In the genomic region with DNA sequence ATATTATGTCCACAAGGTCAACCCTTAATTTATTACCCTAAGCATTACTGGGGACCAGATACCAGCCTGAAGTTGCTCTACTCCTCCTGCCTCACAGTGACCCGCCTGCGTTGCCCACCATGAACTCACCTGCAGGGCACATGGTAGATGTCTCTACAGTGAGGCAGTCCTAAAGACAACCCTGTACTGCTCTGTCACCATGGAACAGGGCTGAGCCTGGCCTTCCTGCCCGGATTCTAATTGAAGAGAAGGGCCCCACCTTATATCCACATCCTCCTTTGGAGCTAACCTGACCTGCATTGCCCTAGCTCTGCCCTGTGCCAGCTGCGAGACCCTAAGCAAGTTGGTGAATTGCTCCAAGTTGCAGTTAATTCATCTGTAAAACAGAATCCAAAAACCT, we compare ENCODE assay signal across 22 cellular contexts. TPM values are rescaled to one million over a fixed set of nuclear protein-coding genes. Genes with fewer than 3 reads are reported as not detected.
DNase-seq lines count a peak whose midpoint lies in the region; ATAC-seq, FAIRE-seq and TF ChIP-seq lines count a peak whose summit lies in the region.
"Had no signal": no experiment of that assay in that cellular context is flagged by ENCODE, and none has a peak within 500 bp of the region (broad histone marks: within the 10 kb centered on the region; RNA-seq: fewer than 3 reads in every experiment).

No MANE protein-coding gene starts in this region.

- no peak overlapping the region for H3K23ac ChIP-seq in mesenchymal stem cell (ENCODE audit: low read length in 2 of 2)

- peak overlapping the region; percentile 95 for H2BK15ac ChIP-seq in mesenchymal stem cell (ENCODE audit: low read depth, poor library complexity, severe bottlenecking)

- H3K4me3 ChIP-seq in HL-60 (replicated peaks; ENCODE audit: insufficient read depth, low read length), result no peak overlapping the region
- H3K4me3 ChIP-seq in bronchial epithelial cell (ENCODE audit: low read depth, low read length), result no peak overlapping the region
- H3K4me3 ChIP-seq in mesenchymal stem cell (ENCODE audit: insufficient read depth in 1 of 2, low read depth in 1 of 2, low read length in 2 of 2), result no peak overlapping the region
- peak overlapping the region in 1 of 3 donors; percentile 4 for H3K4me3 ChIP-seq in skeletal muscle tissue (ENCODE audit: low read length in 3 of 3)

- no peak overlapping the region for H2BK5ac ChIP-seq in mesenchymal stem cell (ENCODE audit: low read depth, low read length, poor library complexity, severe bottlenecking)

- 96% methylated on average over 4 of the region's 4 CpGs for WGBS in mesenchymal stem cell

- 0 out of 2 replicates have a peak overlapping the region, but pooled peaks have one; percentile 4 for H3K27ac ChIP-seq in HL-60 (replicated peaks)
- no peak overlapping the region for H3K27ac ChIP-seq in mesenchymal stem cell (ENCODE audit: low read length, poor library complexity, severe bottlenecking)
- peak overlapping the region; percentile 83 for H3K27ac ChIP-seq in skeletal muscle tissue (ENCODE audit: low read depth, low read length)
- H3K27ac ChIP-seq: neutrophil had no signal

- peak overlapping the region in 1 of 2 experiments; percentile 86 for H3K14ac ChIP-seq in mesenchymal stem cell (ENCODE audit: low read length in 2 of 2)

- no peak overlapping the region for H3K27ac Mint-ChIP-seq in CD14-positive monocyte
- H3K27ac Mint-ChIP-seq: CD8-positive, alpha-beta T cell had no signal

- H2AFZ ChIP-seq in mesenchymal stem cell (ENCODE audit: low read depth, low read length), result no peak overlapping the region

- peaks cover 0 to 7% (median 3%) of the 10 kb centered on the region in 7 donors for H3K9me3 Mint-ChIP-seq in CD14-positive monocyte
- H3K9me3 Mint-ChIP-seq: CD8-positive, alpha-beta T cell had no signal

- FAIRE-seq in bronchial epithelial cell (lab: Jason Lieb, UNC), result peak; percentile 36
- FAIRE-seq: frontal cortex had no signal

- H3K27me3 Mint-ChIP-seq in CD14-positive monocyte (ENCODE audit: low read depth in 3 of 3), result peaks cover 24 to 44% (median 29%) of the 10 kb centered on the region in 3 donors

- peak overlapping the region; percentile 62 for H4K8ac ChIP-seq in mesenchymal stem cell (ENCODE audit: low read length)

- H3K36me3 Mint-ChIP-seq in CD14-positive monocyte, result peaks cover 0 to 3% of the 10 kb centered on the region in 2 donors
- H3K36me3 Mint-ChIP-seq: CD8-positive, alpha-beta T cell had no signal

- peak overlapping the region; percentile 68 to 93 for H3K4ac ChIP-seq in mesenchymal stem cell (ENCODE audit: low read depth in 1 of 2, low read length in 2 of 2)

- H3K4me1 ChIP-seq in mesenchymal stem cell (ENCODE audit: control insufficient read depth, insufficient read depth, low read depth, low read length) (peaks cover 24% of the 10 kb centered on the region), skeletal muscle tissue (ENCODE audit: control insufficient read depth in 3 of 3, insufficient read depth in 3 of 3, low read length in 3 of 3) (peaks cover 68 to 81% (median 77%) of the 10 kb centered on the region in 3 donors)

- H3K27me3 ChIP-seq in HL-60 (ENCODE audit: insufficient read depth, poor library complexity, severe bottlenecking) (no peaks in the 10 kb centered on the region), bronchial epithelial cell (ENCODE audit: control insufficient read depth, insufficient read depth, low read length) (no peaks in the 10 kb centered on the region), mesenchymal stem cell (ENCODE audit: control insufficient read depth in 1 of 2, insufficient read depth in 1 of 2, low read length in 2 of 2) (peaks cover 0 to 13% of the 10 kb centered on the region in 2 experiments), skeletal muscle tissue (ENCODE audit: control insufficient read depth in 3 of 3, insufficient read depth in 3 of 3, low read length in 3 of 3) (no peaks in the 10 kb centered on the region)

- peak overlapping the region; percentile 74 for H4K91ac ChIP-seq in mesenchymal stem cell (ENCODE audit: low read length)

- ATAC-seq in GM19455 (IDR thresholded peaks at IDR 0.05; ENCODE audit: unreplicated experiment), result no peak
- ATAC-seq: CD8-positive, alpha-beta T cell had no signal

- no peaks in the 10 kb centered on the region for H3K9me3 ChIP-seq in mesenchymal stem cell (ENCODE audit: control insufficient read depth, low read length)
- no peaks in the 10 kb centered on the region for H3K9me3 ChIP-seq in skeletal muscle tissue (ENCODE audit: control insufficient read depth in 3 of 3, low read length in 3 of 3)
- H3K9me3 ChIP-seq: neutrophil, thoracic aorta had no signal

- no peak overlapping the region for H2AK5ac ChIP-seq in mesenchymal stem cell (ENCODE audit: low read length, severe bottlenecking)

- intact Hi-C loops in CD14-positive monocyte (cut with micrococcal nuclease), result no loop called here

- no peak for DNase-seq in HL-60 (ENCODE audit: low read depth in 1 of 2, low spot score in 1 of 2)
- DNase-seq in bronchial epithelial cell (ENCODE audit: low read depth), result no peak
- no peak for DNase-seq in mesenchymal stem cell
- no peak for DNase-seq in activated CD4-positive, CD25-positive, alpha-beta regulatory T cell (lab: John Stamatoyannopoulos, UW)
- no peak for DNase-seq in NCI-H2107 treated with DMSO at 0.1 percent for 48 hours (lab: John Stamatoyannopoulos, UW; ENCODE audit: unreplicated experiment)
- DNase-seq in CD14-positive monocyte (ENCODE audit: low spot score), result no peak
- DNase-seq: activated CD8-positive, alpha-beta memory T cell treated with anti-CD3 and anti-CD28 coated beads, Interleukin-2, amount 50 U/mL, for 48 hours; CD8-positive, alpha-beta T cell; DMS53; GF-D8; MM.1S; NCI-H1694; NCI-H2227 treated with DMSO at 0.1 percent for 48 hours; NCI-H774; retina; SIG-M5; T-helper 1 cell had no signal

- TF ChIP-seq CTCF in HL-60 (IDR thresholded peaks at IDR 0.05; ENCODE audit: insufficient read depth, low read length), result no peak
- no peak for TF ChIP-seq CTCF in bronchial epithelial cell (IDR thresholded peaks at IDR 0.05; ENCODE audit: insufficient read depth, low read length, severe bottlenecking)
- TF ChIP-seq CTCF in CD14-positive monocyte (IDR thresholded peaks at IDR 0.05), result no peak

- H3K4me3 Mint-ChIP-seq in CD14-positive monocyte, result no peak overlapping the region
- H3K4me3 Mint-ChIP-seq: CD8-positive, alpha-beta T cell had no signal

- peaks cover 44% of the 10 kb centered on the region for H3K4me1 Mint-ChIP-seq in CD14-positive monocyte

- peaks cover 1% of the 10 kb centered on the region for H3K79me1 ChIP-seq in mesenchymal stem cell (replicated peaks; ENCODE audit: low read length, poor library complexity, severe bottlenecking)

- H3K4me2 ChIP-seq in mesenchymal stem cell (ENCODE audit: low read length, poor library complexity, severe bottlenecking), result no peak overlapping the region

- H2BK12ac ChIP-seq in mesenchymal stem cell (ENCODE audit: low read length in 2 of 2), result peak overlapping the region; percentile 67 to 89

- peak overlapping the region; percentile 87 for H3K9ac ChIP-seq in mesenchymal stem cell (ENCODE audit: low read length)
- H3K9ac ChIP-seq in skeletal muscle tissue (ENCODE audit: low read depth in 1 of 3, low read length in 3 of 3), result peak overlapping the region in 1 of 3 donors; percentile 64

- peak overlapping the region; percentile 55 to 67 for H3K18ac ChIP-seq in mesenchymal stem cell (ENCODE audit: low read depth in 1 of 2, low read length in 2 of 2)

- H2BK120ac ChIP-seq in mesenchymal stem cell (ENCODE audit: low read depth, low read length), result peak overlapping the region; percentile 45

- H3K36me3 ChIP-seq in bronchial epithelial cell (ENCODE audit: control insufficient read depth, insufficient read depth, low read length), result peaks cover 16% of the 10 kb centered on the region
- H3K36me3 ChIP-seq in mesenchymal stem cell (ENCODE audit: control insufficient read depth in 1 of 2, insufficient read depth in 2 of 2, low read depth in 1 of 2, low read length in 2 of 2), result no peaks in the 10 kb centered on the region
- no peaks in the 10 kb centered on the region for H3K36me3 ChIP-seq in skeletal muscle tissue (ENCODE audit: control insufficient read depth in 3 of 3, insufficient read depth in 3 of 3, low read length in 3 of 3)
- H3K36me3 ChIP-seq: neutrophil, thoracic aorta had no signal

RNA-seq across cellular contexts. Expression of a gene that starts 4.1 kb away (rescaled TPM):
- total RNA-seq in bronchial epithelial cell (12.4 and 16.1 TPM in 2 replicates), skeletal muscle tissue (30.3 TPM)
- polyA plus RNA-seq in mesenchymal stem cell (2013, experiment 1 of 2), result 8.7 TPM
- 8.7 TPM for polyA plus RNA-seq in mesenchymal stem cell (2013, experiment 2 of 2)
- polyA plus RNA-seq in CD14-positive monocyte, result under 1 TPM; 0.01 to 0.05 TPM
